Comparison of ENCODE assay signal across 8 cellular contexts in the genomic region with DNA sequence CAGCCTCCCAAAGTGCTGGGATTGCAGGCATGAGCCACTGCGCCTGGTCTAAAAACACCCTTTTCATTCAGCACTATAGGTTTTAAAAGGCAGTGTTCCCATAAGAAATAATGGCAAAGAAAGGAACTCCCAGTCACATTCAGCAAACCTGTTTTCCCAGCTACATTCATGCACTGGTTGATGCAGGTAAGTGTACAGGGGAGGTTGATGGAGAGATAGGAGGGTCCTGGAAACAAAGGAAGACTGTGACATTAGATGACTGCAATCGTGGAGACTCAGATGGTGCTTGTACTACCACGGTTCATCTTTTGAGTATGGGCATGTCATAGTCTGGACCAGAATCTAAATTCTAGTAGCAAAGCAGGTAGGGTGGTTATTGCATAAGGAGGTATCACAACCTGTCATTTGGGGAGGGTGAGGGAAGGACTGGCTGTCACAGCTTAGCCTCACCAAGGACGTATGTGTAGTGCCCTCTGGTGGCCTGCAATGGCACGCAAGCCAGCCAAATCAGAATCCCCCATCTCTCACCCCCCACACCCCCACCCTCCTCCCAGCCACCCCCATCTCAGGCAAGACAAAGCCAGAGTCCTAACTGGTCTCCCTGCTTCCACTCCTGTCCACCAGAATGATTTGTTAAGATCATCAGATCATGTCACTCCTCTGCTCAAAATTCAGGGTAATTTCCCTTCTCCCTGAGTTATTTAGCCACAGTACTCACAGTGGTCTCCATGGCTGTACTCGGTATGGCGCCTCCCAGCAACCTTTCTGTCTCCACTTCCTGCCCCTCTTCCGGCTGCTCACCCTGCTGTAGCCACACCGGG. TPM values are rescaled to one million over a fixed set of nuclear protein-coding genes. Genes with fewer than 3 reads are reported as not detected.
DNase-seq lines count a peak whose midpoint lies in the region; ATAC-seq and TF ChIP-seq lines count a peak whose summit lies in the region.

No MANE protein-coding gene starts in this region.

- no peaks in the 10 kb centered on the region for H3K4me1 ChIP-seq in GM23248 (ENCODE audit: insufficient read depth)
- H3K4me1 ChIP-seq in effector memory CD4-positive, alpha-beta T cell (ENCODE audit: control insufficient read depth, insufficient read depth, low read length, poor library complexity, severe bottlenecking): no peaks in the 10 kb centered on the region
- H3K4me1 ChIP-seq in mucosa of descending colon (ENCODE audit: low read depth): no peaks in the 10 kb centered on the region

- no peaks in the 10 kb centered on the region for H3K79me2 ChIP-seq in GM23248 (ENCODE audit: insufficient read depth)

- no peak overlapping the region for H3K9ac ChIP-seq in GM23248

- H3K36me3 ChIP-seq in GM23248 (ENCODE audit: low read depth) (no peaks in the 10 kb centered on the region), mucosa of descending colon (ENCODE audit: low read depth) (no peaks in the 10 kb centered on the region)
- no peaks in the 10 kb centered on the region for H3K36me3 ChIP-seq in effector memory CD4-positive, alpha-beta T cell (ENCODE audit: control insufficient read depth, insufficient read depth, low read length)

- H3K9me2 ChIP-seq in GM23248 (ENCODE audit: insufficient read depth): no peaks in the 10 kb centered on the region

- peak overlapping the region; percentile 71 for H3K4me3 Mint-ChIP-seq in activated CD8-positive, alpha-beta T cell treated with anti-CD3 and anti-CD28 coated beads for 36 hours
- peak overlapping the region; percentile 64 to 68 for H3K4me3 Mint-ChIP-seq in stimulated activated naive B cell treated with anti-CD40 and anti-IgM and Interleukin-4, amounts not matched to agents 10 μg/mL and 1 μg/mL and 100 μg/mL, for 72 hours

- DNase-seq in DMS114 treated with DMSO at 0.1 percent for 48 hours (lab: John Stamatoyannopoulos, UW; ENCODE audit: unreplicated experiment) (peak; percentile 43), GM23248 (peak; percentile 60), NCI-H510A (lab: John Stamatoyannopoulos, UW) (peak; percentile 22), mucosa of descending colon (peak in 2 of 3 donors; percentile 44 to 59)
- DNase-seq in activated CD8-positive, alpha-beta T cell treated with anti-CD3 and anti-CD28 coated beads for 36 hours: peak; percentile 90
- DNase-seq in effector memory CD4-positive, alpha-beta T cell: peak; percentile 21 to 49 (median 29)
- peak; percentile 60 for DNase-seq in stimulated activated naive B cell treated with anti-CD40 and anti-IgM and Interleukin-4, amounts not matched to agents 10 μg/mL and 1 μg/mL and 100 μg/mL, for 72 hours

- H3K4me3 ChIP-seq in GM23248: no peak overlapping the region
- no peak overlapping the region for H3K4me3 ChIP-seq in effector memory CD4-positive, alpha-beta T cell (ENCODE audit: insufficient read depth, low read depth, low read length, poor library complexity, severe bottlenecking)
- H3K4me3 ChIP-seq in mucosa of descending colon: no peak overlapping the region

- in situ Hi-C loops in GM23248 (cut with MboI): no loop called here

- H3K27me3 Mint-ChIP-seq in activated CD8-positive, alpha-beta T cell treated with anti-CD3 and anti-CD28 coated beads for 36 hours: no peaks in the 10 kb centered on the region
- no peaks in the 10 kb centered on the region for H3K27me3 Mint-ChIP-seq in stimulated activated naive B cell treated with anti-CD40 and anti-IgM and Interleukin-4, amounts not matched to agents 10 μg/mL and 1 μg/mL and 100 μg/mL, for 72 hours

- peaks cover 18% of the 10 kb centered on the region for H3K4me1 Mint-ChIP-seq in activated CD8-positive, alpha-beta T cell treated with anti-CD3 and anti-CD28 coated beads for 36 hours (ENCODE audit: low read depth)
- H3K4me1 Mint-ChIP-seq in stimulated activated naive B cell treated with anti-CD40 and anti-IgM and Interleukin-4, amounts not matched to agents 10 μg/mL and 1 μg/mL and 100 μg/mL, for 72 hours: peaks cover 10 to 12% of the 10 kb centered on the region in 2 donors

- H4K20me1 ChIP-seq in GM23248 (ENCODE audit: insufficient read depth): no peaks in the 10 kb centered on the region

- WGBS in GM23248 (ENCODE audit: low coverage in 1 of 2, low lambda C conversion rate in 2 of 2, missing lambda C conversion rate in 2 of 2), 2 experiments: 39% methylated on average over 9 of the region's 9 CpGs

- no peak overlapping the region for H3K4me2 ChIP-seq in GM23248 (ENCODE audit: unreplicated experiment)

- no peaks in the 10 kb centered on the region for H3K9me3 Mint-ChIP-seq in activated CD8-positive, alpha-beta T cell treated with anti-CD3 and anti-CD28 coated beads for 36 hours
- no peaks in the 10 kb centered on the region for H3K9me3 Mint-ChIP-seq in stimulated activated naive B cell treated with anti-CD40 and anti-IgM and Interleukin-4, amounts not matched to agents 10 μg/mL and 1 μg/mL and 100 μg/mL, for 72 hours

- peak overlapping the region; percentile 93 for H3K27ac Mint-ChIP-seq in activated CD8-positive, alpha-beta T cell treated with anti-CD3 and anti-CD28 coated beads for 36 hours
- H3K27ac Mint-ChIP-seq in stimulated activated naive B cell treated with anti-CD40 and anti-IgM and Interleukin-4, amounts not matched to agents 10 μg/mL and 1 μg/mL and 100 μg/mL, for 72 hours: peak overlapping the region; percentile 31

- ATAC-seq in activated CD8-positive, alpha-beta T cell treated with anti-CD3 and anti-CD28 coated beads for 36 hours: peak; percentile 97
- ATAC-seq in mucosa of descending colon: peak; percentile 73
- ATAC-seq in stimulated activated naive B cell treated with anti-CD40 and anti-IgM and Interleukin-4, amounts not matched to agents 10 μg/mL and 1 μg/mL and 100 μg/mL, for 72 hours (replicated peaks): peak; percentile 91 to 94
- ATAC-seq in GM18498 (IDR thresholded peaks at IDR 0.05; ENCODE audit: unreplicated experiment): no peak

- H3K36me3 Mint-ChIP-seq in activated CD8-positive, alpha-beta T cell treated with anti-CD3 and anti-CD28 coated beads for 36 hours (ENCODE audit: low read depth): peaks cover 3% of the 10 kb centered on the region
- H3K36me3 Mint-ChIP-seq in stimulated activated naive B cell treated with anti-CD40 and anti-IgM and Interleukin-4, amounts not matched to agents 10 μg/mL and 1 μg/mL and 100 μg/mL, for 72 hours: peaks cover 6 to 7% of the 10 kb centered on the region in 2 donors

- H3F3A ChIP-seq in GM23248 (ENCODE audit: insufficient read depth): no peaks in the 10 kb centered on the region

- intact Hi-C loops in activated CD8-positive, alpha-beta T cell treated with anti-CD3 and anti-CD28 coated beads for 36 hours (cut with micrococcal nuclease): loop anchor here (5.0 kb wide), 1 partner anchor 117 kb away; no protein-coding TSS in a partner anchor
- intact Hi-C loops in mucosa of descending colon (cut with DNase I, micrococcal nuclease): no loop called here

- H2AFZ ChIP-seq in GM23248: no peak overlapping the region

- H3K27me3 ChIP-seq in GM23248 (replicated peaks; ENCODE audit: insufficient read depth): no peaks in the 10 kb centered on the region
- H3K27me3 ChIP-seq in effector memory CD4-positive, alpha-beta T cell (replicated peaks; ENCODE audit: control insufficient read depth, insufficient read depth, low read length, poor library complexity, severe bottlenecking): no peaks in the 10 kb centered on the region

- peak; percentile 77 for TF ChIP-seq CTCF in activated CD8-positive, alpha-beta T cell treated with anti-CD3 and anti-CD28 coated beads for 36 hours (IDR thresholded peaks at IDR 0.05)
- TF ChIP-seq CTCF in mucosa of descending colon (IDR thresholded peaks at IDR 0.05): peak; percentile 20

- H3K27ac ChIP-seq in GM23248: no peak overlapping the region
- no peak overlapping the region for H3K27ac ChIP-seq in effector memory CD4-positive, alpha-beta T cell (ENCODE audit: insufficient read depth, low read length, poor library complexity, severe bottlenecking)

- no peaks in the 10 kb centered on the region for H3K9me3 ChIP-seq in GM23248 (ENCODE audit: low read depth)
- no peaks in the 10 kb centered on the region for H3K9me3 ChIP-seq in effector memory CD4-positive, alpha-beta T cell (ENCODE audit: control insufficient read depth, low read length)
- no peaks in the 10 kb centered on the region for H3K9me3 ChIP-seq in mucosa of descending colon

- POLR2A ChIA-PET in activated CD8-positive, alpha-beta T cell treated with anti-CD3 and anti-CD28 coated beads for 36 hours (lab: Charles Lee): interaction anchor here (0.7 to 1.3 kb wide), 2 partner anchors 29 to 111 kb away, joined by 3 to 6 read pairs; a partner anchor contains a TSS

- CTCF ChIA-PET in activated CD8-positive, alpha-beta T cell treated with anti-CD3 and anti-CD28 coated beads for 36 hours (lab: Charles Lee): interaction anchor here (0.5 to 2.9 kb wide), 24 partner anchors 10 to 417 kb away, joined by 3 to 11 read pairs (median 4); a partner anchor contains a TSS

RNA-seq across cellular contexts. Expression of a gene that starts 28.8 kb away (rescaled TPM):
- total RNA-seq in GM23248 (2014; rRNA removed; shearing (Covaris generic)): 70.4 and 74.2 TPM in 2 replicates
- 78.6 and 79.1 TPM in 2 replicates for polyA plus RNA-seq in GM23248 (2016; fragmentation: Nextera tagmentation; extraction: Ambion mirVana)
- 10 to 100 TPM; 48.8 to 53.3 TPM for total RNA-seq in activated CD8-positive, alpha-beta T cell treated with anti-CD3 and anti-CD28 coated beads for 36 hours
- 10 to 100 TPM; 29.5 to 43.5 (median 37.6) TPM for total RNA-seq in mucosa of descending colon

RNA-seq across cellular contexts. Expression of a gene that starts 51.3 kb away (rescaled TPM):
- 2.3 and 4.9 TPM in 2 replicates for total RNA-seq in GM23248 (2014; rRNA removed; shearing (Covaris generic))
- 2.1 and 2.4 TPM in 2 replicates for polyA plus RNA-seq in GM23248 (2016; fragmentation: Nextera tagmentation; extraction: Ambion mirVana)
- total RNA-seq in activated CD8-positive, alpha-beta T cell treated with anti-CD3 and anti-CD28 coated beads for 36 hours: 10 to 100 TPM; 35.2 to 36.2 TPM
- 10 to 100 TPM; 10.3 to 14.5 (median 11.5) TPM for total RNA-seq in mucosa of descending colon

RNA-seq across cellular contexts. Expression of a gene that starts 56.0 kb away (rescaled TPM):
- 132 and 151 TPM in 2 replicates for total RNA-seq in GM23248 (2014; rRNA removed; shearing (Covaris generic))
- polyA plus RNA-seq in GM23248 (2016; fragmentation: Nextera tagmentation; extraction: Ambion mirVana): 41.2 and 42.3 TPM in 2 replicates
- 10 to 100 TPM; 62.4 TPM for total RNA-seq in activated CD8-positive, alpha-beta T cell treated with anti-CD3 and anti-CD28 coated beads for 36 hours
- 1 to 10 TPM; 1.6 to 3.7 (median 3.0) TPM for total RNA-seq in mucosa of descending colon

Comparison
In these comparisons a context has a peak if more than half of its experiments do, and no peak if none do; other contexts are left out.
1. DNase-seq: peak in every context shown above with its lines; median percentile 90 in activated CD8-positive, alpha-beta T cell treated with anti-CD3 and anti-CD28 coated beads for 36 hours; 60 in GM23248; 60 in stimulated activated naive B cell treated with anti-CD40 and anti-IgM and Interleukin-4, amounts not matched to agents 10 μg/mL and 1 μg/mL and 100 μg/mL, for 72 hours; 52 in mucosa of descending colon; 43 in DMS114 treated with DMSO at 0.1 percent for 48 hours; 29 in effector memory CD4-positive, alpha-beta T cell; 22 in NCI-H510A.
2. RNA of a gene that starts 56.0 kb away (total RNA-seq): 132 to 151 TPM in GM23248 and 62.4 TPM in activated CD8-positive, alpha-beta T cell treated with anti-CD3 and anti-CD28 coated beads for 36 hours; 1.6 to 3.7 TPM in mucosa of descending colon; every median in the first group is over 10 times any median in the second.